In the genomic region with DNA sequence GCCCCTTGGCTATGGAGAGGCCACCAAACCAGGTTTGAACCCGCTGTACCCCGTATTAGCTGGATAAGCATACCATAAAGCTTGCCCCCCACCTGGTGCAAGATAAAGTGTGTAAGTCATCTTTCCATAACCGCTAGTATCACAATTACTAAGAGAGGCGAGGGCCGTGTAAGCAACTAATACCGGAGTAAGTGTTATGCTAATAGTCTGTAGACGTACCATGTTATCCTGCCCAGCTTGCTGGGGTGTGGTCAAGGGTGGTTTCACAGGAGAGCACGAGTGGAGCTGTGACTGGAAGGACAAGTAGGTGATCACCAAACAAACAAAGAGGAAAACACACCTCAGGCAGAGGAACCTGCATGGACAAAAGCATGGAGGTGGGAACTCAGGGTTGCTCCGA, we compare ENCODE assay signal across 21 cellular contexts. TPM values are rescaled to one million over a fixed set of nuclear protein-coding genes. Genes with fewer than 3 reads are reported as not detected.
DNase-seq lines count a peak whose midpoint lies in the region; ATAC-seq and TF ChIP-seq lines count a peak whose summit lies in the region.
"Had no signal": no experiment of that assay in that cellular context is flagged by ENCODE, and none has a peak within 500 bp of the region (broad histone marks: within the 10 kb centered on the region; RNA-seq: fewer than 3 reads in every experiment).

No MANE protein-coding gene starts in this region.

- H3K27ac ChIP-seq in trophoblast cell (ENCODE audit: low read depth, low read length) (no peak overlapping the region), lower lobe of right lung (no peak overlapping the region)
- H3K27ac ChIP-seq: WERI-Rb-1 had no signal

- H3K4me1 ChIP-seq in trophoblast cell (ENCODE audit: control insufficient read depth in 1 of 2, insufficient read depth in 2 of 2, low read length in 2 of 2): peaks cover 25 to 31% of the 10 kb centered on the region in 2 experiments
- H3K4me1 ChIP-seq in lower lobe of right lung: peaks cover 57% of the 10 kb centered on the region

- ATAC-seq in HG02840 (IDR thresholded peaks at IDR 0.05; ENCODE audit: low FRiP score, unreplicated experiment) (no peak), lower lobe of right lung (no peak)
- ATAC-seq: Panc1, sciatic nerve had no signal

- H2AFZ ChIP-seq in trophoblast cell (ENCODE audit: insufficient read depth, low read length, poor library complexity): no peak overlapping the region

- peak overlapping the region; percentile 16 for H3K14ac ChIP-seq in trophoblast cell (ENCODE audit: low read length)

- no peak overlapping the region for H3K9ac ChIP-seq in trophoblast cell (ENCODE audit: low read length)

- DNase-seq in activated CD4-positive, alpha-beta T cell treated with anti-CD3 and anti-CD28 coated beads, Interleukin-2, amount 10 ng/mL, durations not matched to agents 24 days and 14 days: no peak
- no peak for DNase-seq in activated CD4-positive, alpha-beta T cell treated with anti-CD3 and anti-CD28 coated beads, Interleukin-2, amount 50 U/mL, for 1 hour
- DNase-seq in GM20000 (ENCODE audit: low spot score) (peak; percentile 51), trophoblast cell (no peak), NCI-H128 (lab: John Stamatoyannopoulos, UW; ENCODE audit: unreplicated experiment) (no peak), lower lobe of right lung (no peak)
- DNase-seq in activated naive CD8-positive, alpha-beta T cell treated with anti-CD3 and anti-CD28 coated beads for 36 hours: no peak
- DNase-seq: activated T-cell treated with anti-CD3 and anti-CD28 coated beads for 4 hours; erythroblast; midbrain; NCI-H2107; NCI-H748 treated with DMSO at 0.1 percent for 48 hours; stimulated activated CD4-positive, alpha-beta T cell treated with anti-CD3 and anti-CD28 coated beads, Interleukin-2, amount 100 ng/mL, for 48 hours; stimulated activated CD8-positive, alpha-beta memory T cell treated with anti-CD3 and anti-CD28 coated beads, Interleukin-4, amount 100 ng/mL, for 48 hours; WERI-Rb-1 had no signal

- intact Hi-C loops in activated CD4-positive, alpha-beta T cell treated with anti-CD3 and anti-CD28 coated beads, Interleukin-2, amount 10 ng/mL, durations not matched to agents 24 days and 14 days (cut with micrococcal nuclease): loop anchor here (5.0 kb wide), 2 partner anchors 36 to 116 kb away; no protein-coding TSS in a partner anchor
- intact Hi-C loops in lower lobe of right lung (cut with DNase I): no loop called here

- no CpG with 5 or more reads among the region's 9 CpGs for WGBS in trophoblast cell (ENCODE audit: extremely low coverage, insufficient coverage, insufficient read length)

- H3K9me3 Mint-ChIP-seq in activated CD4-positive, alpha-beta T cell treated with anti-CD3 and anti-CD28 coated beads, Interleukin-2, amount 10 ng/mL, durations not matched to agents 24 days and 14 days: no peaks in the 10 kb centered on the region
- H3K9me3 Mint-ChIP-seq in activated naive CD8-positive, alpha-beta T cell treated with anti-CD3 and anti-CD28 coated beads for 36 hours: peaks cover 2% of the 10 kb centered on the region

- peaks cover 9% of the 10 kb centered on the region for H3K36me3 Mint-ChIP-seq in activated CD4-positive, alpha-beta T cell treated with anti-CD3 and anti-CD28 coated beads, Interleukin-2, amount 10 ng/mL, durations not matched to agents 24 days and 14 days (ENCODE audit: low read depth)
- H3K36me3 Mint-ChIP-seq in activated naive CD8-positive, alpha-beta T cell treated with anti-CD3 and anti-CD28 coated beads for 36 hours: peaks cover 9% of the 10 kb centered on the region

- H3K18ac ChIP-seq in trophoblast cell (ENCODE audit: low read length): no peak overlapping the region

- no peak overlapping the region for H3K4me2 ChIP-seq in trophoblast cell (ENCODE audit: low read length)

- no peak overlapping the region for H4K8ac ChIP-seq in trophoblast cell (ENCODE audit: low read depth, low read length)

- H3K27me3 ChIP-seq in trophoblast cell (ENCODE audit: insufficient read depth, low read length) (peaks cover 5% of the 10 kb centered on the region), lower lobe of right lung (ENCODE audit: low read depth) (no peaks in the 10 kb centered on the region)
- H3K27me3 ChIP-seq: tibial nerve had no signal

- no peaks in the 10 kb centered on the region for H3K79me2 ChIP-seq in trophoblast cell (ENCODE audit: control insufficient read depth, insufficient read depth, low read length, poor library complexity)

- no peak overlapping the region for H3K23ac ChIP-seq in trophoblast cell (ENCODE audit: low read length)

- H3K27me3 Mint-ChIP-seq in activated CD4-positive, alpha-beta T cell treated with anti-CD3 and anti-CD28 coated beads, Interleukin-2, amount 10 ng/mL, durations not matched to agents 24 days and 14 days: no peaks in the 10 kb centered on the region
- H3K27me3 Mint-ChIP-seq in activated naive CD8-positive, alpha-beta T cell treated with anti-CD3 and anti-CD28 coated beads for 36 hours: no peaks in the 10 kb centered on the region

- no peaks in the 10 kb centered on the region for H3K9me3 ChIP-seq in trophoblast cell (ENCODE audit: insufficient read depth, low read depth, low read length)
- no peaks in the 10 kb centered on the region for H3K9me3 ChIP-seq in lower lobe of right lung
- H3K9me3 ChIP-seq: tibial nerve had no signal

- H3K4ac ChIP-seq in trophoblast cell (ENCODE audit: low read depth, low read length): no peak overlapping the region

- H3K4me1 Mint-ChIP-seq in activated CD4-positive, alpha-beta T cell treated with anti-CD3 and anti-CD28 coated beads, Interleukin-2, amount 10 ng/mL, durations not matched to agents 24 days and 14 days: peaks cover 71% of the 10 kb centered on the region
- peaks cover 61% of the 10 kb centered on the region for H3K4me1 Mint-ChIP-seq in activated naive CD8-positive, alpha-beta T cell treated with anti-CD3 and anti-CD28 coated beads for 36 hours

- H3K36me3 ChIP-seq in trophoblast cell (ENCODE audit: control insufficient read depth in 1 of 2, insufficient read depth in 2 of 2, low read length in 2 of 2) (no peaks in the 10 kb centered on the region), lower lobe of right lung (no peaks in the 10 kb centered on the region)
- H3K36me3 ChIP-seq: tibial nerve, WERI-Rb-1 had no signal

- peak overlapping the region; percentile 21 for H2BK120ac ChIP-seq in trophoblast cell (ENCODE audit: insufficient read depth, low read length, poor library complexity)

- peak overlapping the region; percentile 95 for H3K27ac Mint-ChIP-seq in activated CD4-positive, alpha-beta T cell treated with anti-CD3 and anti-CD28 coated beads, Interleukin-2, amount 10 ng/mL, durations not matched to agents 24 days and 14 days
- H3K27ac Mint-ChIP-seq in activated naive CD8-positive, alpha-beta T cell treated with anti-CD3 and anti-CD28 coated beads for 36 hours: peak overlapping the region; percentile 67

- H2AK5ac ChIP-seq in trophoblast cell (ENCODE audit: low read length): peak overlapping the region; percentile 30

- no peak overlapping the region for H4K12ac ChIP-seq in trophoblast cell (ENCODE audit: low read depth, low read length)

- peak overlapping the region; percentile 68 for H2BK12ac ChIP-seq in trophoblast cell (ENCODE audit: low read length)

- peak overlapping the region; percentile 78 for H4K91ac ChIP-seq in trophoblast cell (ENCODE audit: low read depth, low read length)

- H3K4me3 Mint-ChIP-seq in activated CD4-positive, alpha-beta T cell treated with anti-CD3 and anti-CD28 coated beads, Interleukin-2, amount 10 ng/mL, durations not matched to agents 24 days and 14 days: peak overlapping the region; percentile 47
- no peak overlapping the region for H3K4me3 Mint-ChIP-seq in activated naive CD8-positive, alpha-beta T cell treated with anti-CD3 and anti-CD28 coated beads for 36 hours

- H3K4me3 ChIP-seq in trophoblast cell (ENCODE audit: low read depth, low read length): no peak overlapping the region
- H3K4me3 ChIP-seq in lower lobe of right lung: no peak overlapping the region
- H3K4me3 ChIP-seq: coronary artery, tibial nerve had no signal

- peaks cover 31% of the 10 kb centered on the region for H3K79me1 ChIP-seq in trophoblast cell (ENCODE audit: low read length)

- TF ChIP-seq CTCF in GM20000 (IDR thresholded peaks at IDR 0.05; ENCODE audit: extremely low read depth, missing control alignments) (no peak), lower lobe of right lung (IDR thresholded peaks at IDR 0.05) (no peak)

- H2BK5ac ChIP-seq in trophoblast cell (ENCODE audit: low read depth, low read length, poor library complexity): no peak overlapping the region

RNA-seq across cellular contexts. Expression of a gene that starts 3.6 kb away (rescaled TPM):
- total RNA-seq in activated CD4-positive, alpha-beta T cell treated with anti-CD3 and anti-CD28 coated beads, Interleukin-2, amount 10 ng/mL, durations not matched to agents 24 days and 14 days: 145 TPM in 2 replicates
- total RNA-seq in activated naive CD8-positive, alpha-beta T cell treated with anti-CD3 and anti-CD28 coated beads for 36 hours: 100 to 1,000 TPM; 187 to 193 TPM
- 239 and 247 TPM in 2 replicates for polyA plus RNA-seq in trophoblast cell (2013)
- 67.0 TPM for total RNA-seq in lower lobe of right lung
- total RNA-seq: A172 had no signal
